1 cellular context compared by ENCODE assay signal in genomic region chr22:26923498-26923897, GRCh38.
TF ChIP-seq lines count a peak whose summit lies in the region.

No MANE protein-coding gene starts in this region.

TF ChIP-seq in GM23338, 12 proteins besides CTCF, POLR2A, EP300 and RAD21 (continued from another document):
- TF ChIP-seq CREB1 (CRISPR knock-in tag; IDR thresholded peaks at IDR 0.05; ENCODE audit: low read depth) (no peak), ZNF331 (CRISPR knock-in tag; IDR thresholded peaks at IDR 0.05; ENCODE audit: low read depth) (no peak)
TF ChIP-seq in GM23338: peak in this region for 1.
